In genomic region chr9:124261787-124262595, GRCh38 we compare ENCODE assay signal across 9 cellular contexts. TPM values are rescaled to one million over a fixed set of nuclear protein-coding genes. Genes with fewer than 3 reads are reported as not detected.
A peak's percentile ranks its signal among the peaks of the same experiment; 100 is the strongest.
DNase-seq lines count a peak whose midpoint lies in the region; ATAC-seq and TF ChIP-seq lines count a peak whose summit lies in the region.
"Had no signal": no experiment of that assay in that cellular context is flagged by ENCODE, and none has a peak within 500 bp of the region (broad histone marks: within the 10 kb centered on the region; RNA-seq: fewer than 3 reads in every experiment).

No MANE protein-coding gene starts in this region.

- peaks cover 14 to 16% of the 10 kb centered on the region in 2 donors for H3K27me3 Mint-ChIP-seq in T-cell

- H3K4me3 Mint-ChIP-seq in T-cell, result no peak overlapping the region

- H3K27ac Mint-ChIP-seq in T-cell, result peak overlapping the region in 1 of 2 donors; percentile 2

- TF ChIP-seq CTCF in HFF-Myc (IDR thresholded peaks at IDR 0.05; ENCODE audit: low read depth, low read length, missing control alignments) (no peak), body of pancreas (IDR thresholded peaks at IDR 0.05) (no peak), stomach (IDR thresholded peaks at IDR 0.05) (no peak)

- no peaks in the 10 kb centered on the region for H3K9me3 Mint-ChIP-seq in T-cell

- DNase-seq in HFF-Myc (ENCODE audit: extremely low read depth, low read depth) (no peak), body of pancreas (no peak), lung microvascular endothelial cell (ENCODE audit: low read depth in 2 of 2) (peak; percentile 33 to 51), stomach (no peak), OCI-M2 (lab: John Stamatoyannopoulos, UW; ENCODE audit: unreplicated experiment) (no peak), T-cell (no peak), UCSD-AML1 (lab: John Stamatoyannopoulos, UW; ENCODE audit: unreplicated experiment) (no peak)

- H3K4me1 ChIP-seq in body of pancreas, result peaks cover 62% of the 10 kb centered on the region
- peaks cover 69 to 89% (median 80%) of the 10 kb centered on the region in 4 donors for H3K4me1 ChIP-seq in stomach

- H3K4me3 ChIP-seq in HFF-Myc (replicated peaks; ENCODE audit: low read depth, low read length), result peak overlapping the region; percentile 94
- no peak overlapping the region for H3K4me3 ChIP-seq in body of pancreas
- peak overlapping the region in 2 of 4 donors; percentile 16 to 81 for H3K4me3 ChIP-seq in stomach

- no peaks in the 10 kb centered on the region for H3K36me3 ChIP-seq in body of pancreas (replicated peaks in 1 of 2; ENCODE audit: insufficient read depth in 1 of 2, low read depth in 2 of 2)
- H3K36me3 ChIP-seq in stomach, result no peaks in the 10 kb centered on the region

- intact Hi-C loops in body of pancreas (cut with DNase I) (no loop called here), stomach (cut with DNase I; ENCODE audit: low total_unique reads) (no loop called here)

- H3K27me3 ChIP-seq in body of pancreas (no peaks in the 10 kb centered on the region), stomach (no peaks in the 10 kb centered on the region)
- H3K27me3 ChIP-seq: foreskin keratinocyte had no signal

- H3K27ac ChIP-seq in body of pancreas, result peak overlapping the region; percentile 55 to 95 (median 92)
- peak overlapping the region; percentile 55 to 96 (median 88) for H3K27ac ChIP-seq in stomach
- H3K27ac ChIP-seq: foreskin keratinocyte had no signal

- H3K9me3 ChIP-seq in body of pancreas, result no peaks in the 10 kb centered on the region
- H3K9me3 ChIP-seq in stomach, result no peaks in the 10 kb centered on the region

- POLR2A ChIA-PET in T-cell (lab: Charles Lee), result no interaction called here

- ATAC-seq in body of pancreas (no peak), GM19351 (IDR thresholded peaks at IDR 0.05; ENCODE audit: unreplicated experiment) (no peak), T-cell (replicated peaks in 1 of 4) (no peak)

- peaks cover 18 to 53% (median 34%) of the 10 kb centered on the region in 3 donors for H3K4me1 Mint-ChIP-seq in T-cell

- CTCF ChIA-PET in T-cell (lab: Charles Lee), result no interaction called here

- TF ChIP-seq EP300 in stomach (IDR thresholded peaks at IDR 0.05), result no peak

- TF ChIP-seq POLR2A in body of pancreas (IDR thresholded peaks at IDR 0.05) (no peak), stomach (IDR thresholded peaks at IDR 0.05) (no peak)

- H3K36me3 Mint-ChIP-seq in T-cell, result no peaks in the 10 kb centered on the region

- WGBS in body of pancreas, 2 donors, result 75 to 82% methylated on average over 9 to 11 of the region's 11 CpGs
- WGBS in stomach, 5 donors, result 78 to 90% (median 86%) methylated on average over 11 of the region's 11 CpGs

RNA-seq across cellular contexts. Expression of gene NEK6, which starts 4.2 kb away (rescaled TPM):
- total RNA-seq in body of pancreas (10 to 100 TPM; 15.5 to 23.6 TPM), lung microvascular endothelial cell (14.6 and 20.6 TPM in 2 replicates), stomach (10 to 100 TPM; 24.5 to 76.8 (median 35.6) TPM), T-cell (10 to 100 TPM in 3 of 5 donors, 1 to 10 TPM in 2; 5.9 to 12.5 (median 10.4) TPM)
- 10 to 100 TPM in 2 of 3 donors, 1 to 10 TPM in 1; 6.0 to 18.9 (median 18.3) TPM for polyA plus RNA-seq in stomach

Comparison
In these comparisons a context has a peak if more than half of its experiments do, and no peak if none do; other contexts are left out.
1. DNase-seq: peak in lung microvascular endothelial cell (2 of 2); none in HFF-Myc (single experiment), body of pancreas (0 of 4), stomach (single experiment), OCI-M2 (single experiment), T-cell (0 of 34) and UCSD-AML1 (single experiment).